In genomic region chr11:60912851-60913550, GRCh38 we compare ENCODE assay signal across 8 cellular contexts. TPM values are rescaled to one million over a fixed set of nuclear protein-coding genes. Genes with fewer than 3 reads are reported as not detected.
A peak's percentile ranks its signal among the peaks of the same experiment; 100 is the strongest.
DNase-seq lines count a peak whose midpoint lies in the region; ATAC-seq and TF ChIP-seq lines count a peak whose summit lies in the region.

No MANE protein-coding gene starts in this region.

- H2BK120ac ChIP-seq in neuronal stem cell (ENCODE audit: low read depth, low read length) = no peak overlapping the region

- H2BK12ac ChIP-seq in neuronal stem cell (ENCODE audit: low read length) = peak overlapping the region; percentile 0

- peak overlapping the region; percentile 97 to 100 (median 98) for H3K4me3 Mint-ChIP-seq in CD4-positive, CD25-positive, alpha-beta regulatory T cell
- H3K4me3 Mint-ChIP-seq in effector memory CD8-positive, alpha-beta T cell = peak overlapping the region; percentile 89 to 95

- ATAC-seq in CD4-positive, CD25-positive, alpha-beta regulatory T cell (ENCODE audit: low read depth in 2 of 2) = no peak
- ATAC-seq in effector memory CD8-positive, alpha-beta T cell (replicated peaks) = no peak
- ATAC-seq in sciatic nerve (no peak), GM18861 (IDR thresholded peaks at IDR 0.05; ENCODE audit: unreplicated experiment) (no peak)

- TF ChIP-seq CTCF in OCI-LY3 (IDR thresholded peaks at IDR 0.05; ENCODE audit: low read depth, low read length) = no peak

- H2BK5ac ChIP-seq in neuronal stem cell (ENCODE audit: low read length) = no peak overlapping the region

- peaks cover 10% of the 10 kb centered on the region for H3K27me3 Mint-ChIP-seq in CD4-positive, CD25-positive, alpha-beta regulatory T cell
- no peaks in the 10 kb centered on the region for H3K27me3 Mint-ChIP-seq in effector memory CD8-positive, alpha-beta T cell

- H3K36me3 Mint-ChIP-seq in CD4-positive, CD25-positive, alpha-beta regulatory T cell = peaks cover 6% of the 10 kb centered on the region
- H3K36me3 Mint-ChIP-seq in effector memory CD8-positive, alpha-beta T cell (ENCODE audit: insufficient read depth) = peaks cover 19% of the 10 kb centered on the region

- H3K23ac ChIP-seq in neuronal stem cell (ENCODE audit: low read depth, low read length, poor library complexity) = no peak overlapping the region

- peak overlapping the region; percentile 38 for H2AK5ac ChIP-seq in neuronal stem cell (ENCODE audit: low read depth, low read length)

- H2AFZ ChIP-seq in OCI-LY3 (ENCODE audit: low read depth, low read length) (peak overlapping the region; percentile 97), neuronal stem cell (ENCODE audit: low read length) (peak overlapping the region; percentile 97)

- peaks cover 17 to 63% (median 32%) of the 10 kb centered on the region in 4 donors for H3K4me1 Mint-ChIP-seq in CD4-positive, CD25-positive, alpha-beta regulatory T cell
- peaks cover 44 to 50% of the 10 kb centered on the region in 2 donors for H3K4me1 Mint-ChIP-seq in effector memory CD8-positive, alpha-beta T cell (ENCODE audit: low read depth in 2 of 2)

- no peak overlapping the region for H3K4ac ChIP-seq in neuronal stem cell (ENCODE audit: low read length)

- H3K18ac ChIP-seq in neuronal stem cell (ENCODE audit: low read length) = peak overlapping the region; percentile 11

- H3K4me1 ChIP-seq in CD4-positive, CD25-positive, alpha-beta regulatory T cell (ENCODE audit: control insufficient read depth, insufficient read depth, low read length, poor library complexity, severe bottlenecking) = peaks cover 39% of the 10 kb centered on the region
- peaks cover 70% of the 10 kb centered on the region for H3K4me1 ChIP-seq in OCI-LY3 (ENCODE audit: low read length)
- H3K4me1 ChIP-seq in neuronal stem cell (ENCODE audit: control insufficient read depth in 2 of 2, insufficient read depth in 1 of 2, low read depth in 1 of 2, low read length in 2 of 2) = peaks cover 21 to 22% of the 10 kb centered on the region in 2 donors

- H4K91ac ChIP-seq in neuronal stem cell (ENCODE audit: low read depth, low read length, poor library complexity) = peak overlapping the region; percentile 1

- H3K9ac ChIP-seq in OCI-LY3 (ENCODE audit: low read length) = peak overlapping the region; percentile 91
- no peak overlapping the region for H3K9ac ChIP-seq in neuronal stem cell (ENCODE audit: low read depth, low read length, poor library complexity)

- peaks cover under 1% of the 10 kb centered on the region for H3K36me3 ChIP-seq in CD4-positive, CD25-positive, alpha-beta regulatory T cell (ENCODE audit: control insufficient read depth, insufficient read depth, low read length)
- peaks cover 30% of the 10 kb centered on the region for H3K36me3 ChIP-seq in OCI-LY3 (replicated peaks; ENCODE audit: low read depth, low read length)
- peaks cover 0 to 21% of the 10 kb centered on the region in 2 donors for H3K36me3 ChIP-seq in neuronal stem cell (replicated peaks in 1 of 2; ENCODE audit: control insufficient read depth in 2 of 2, insufficient read depth in 2 of 2, low read length in 2 of 2)

- H4K8ac ChIP-seq in neuronal stem cell (ENCODE audit: low read depth, low read length) = peak overlapping the region; percentile 24

- no CpG with 5 or more reads among the region's 22 CpGs for WGBS in neuronal stem cell (ENCODE audit: extremely low coverage in 2 of 2, insufficient read length in 2 of 2, insufficient replicate concordance in 1 of 2), 2 donors

- peaks cover 13% of the 10 kb centered on the region for H3K27me3 ChIP-seq in CD4-positive, CD25-positive, alpha-beta regulatory T cell (ENCODE audit: control insufficient read depth, insufficient read depth, low read length)
- peaks cover 4% of the 10 kb centered on the region; the same call in 1 of the 2 replicates for H3K27me3 ChIP-seq in OCI-LY3 (ENCODE audit: low read depth, low read length)
- H3K27me3 ChIP-seq in neuronal stem cell (ENCODE audit: control insufficient read depth in 3 of 3, insufficient read depth in 3 of 3, low read depth in 1 of 3, low read length in 3 of 3) = peaks cover 0 to 2% (median 0%) of the 10 kb centered on the region in 3 experiments

- no peak for DNase-seq in CD4-positive, CD25-positive, alpha-beta regulatory T cell
- no peak for DNase-seq in effector memory CD8-positive, alpha-beta T cell
- DNase-seq in neuronal stem cell (ENCODE audit: low spot score) (no peak), AG20443 (ENCODE audit: low spot score) (no peak), sciatic nerve (ENCODE audit: low spot score) (no peak), LoVo (ENCODE audit: low spot score) (no peak)

- H3K4me3 ChIP-seq in CD4-positive, CD25-positive, alpha-beta regulatory T cell (ENCODE audit: low read depth, low read length) = peak overlapping the region; percentile 97
- peak overlapping the region; percentile 84 for H3K4me3 ChIP-seq in OCI-LY3 (ENCODE audit: low read length)
- H3K4me3 ChIP-seq in neuronal stem cell (ENCODE audit: low read length in 2 of 2) = peak overlapping the region in 1 of 2 donors; percentile 82

- H3K79me2 ChIP-seq in OCI-LY3 (ENCODE audit: low read length) = peaks cover 42% of the 10 kb centered on the region

- intact Hi-C loops in sciatic nerve (cut with DNase I) = no loop called here

- H3K27ac Mint-ChIP-seq in CD4-positive, CD25-positive, alpha-beta regulatory T cell = peak overlapping the region; percentile 74 to 99 (median 97)
- peak overlapping the region; percentile 96 to 97 for H3K27ac Mint-ChIP-seq in effector memory CD8-positive, alpha-beta T cell

- no peaks in the 10 kb centered on the region for H3K9me3 ChIP-seq in CD4-positive, CD25-positive, alpha-beta regulatory T cell (ENCODE audit: control insufficient read depth in 2 of 2, low read length in 2 of 2)
- peaks cover 10% of the 10 kb centered on the region for H3K9me3 ChIP-seq in OCI-LY3 (ENCODE audit: insufficient read depth, low read length)
- H3K9me3 ChIP-seq in neuronal stem cell (replicated peaks in 1 of 2; ENCODE audit: control insufficient read depth in 2 of 2, insufficient read depth in 1 of 2, low read depth in 1 of 2, low read length in 2 of 2) = no peaks in the 10 kb centered on the region

- H3K9me3 Mint-ChIP-seq in CD4-positive, CD25-positive, alpha-beta regulatory T cell = no peaks in the 10 kb centered on the region
- H3K9me3 Mint-ChIP-seq in effector memory CD8-positive, alpha-beta T cell = no peaks in the 10 kb centered on the region

- H3K4me2 ChIP-seq in OCI-LY3 (ENCODE audit: low read length) = peak overlapping the region; percentile 98
- peak overlapping the region; percentile 19 for H3K4me2 ChIP-seq in neuronal stem cell (ENCODE audit: insufficient read depth, low read length, poor library complexity, severe bottlenecking)

- H2BK15ac ChIP-seq in neuronal stem cell (ENCODE audit: low read length) = no peak overlapping the region

- H4K20me1 ChIP-seq in OCI-LY3 (ENCODE audit: insufficient read depth, low read length) = peaks cover 22% of the 10 kb centered on the region

- no peak overlapping the region for H3K14ac ChIP-seq in neuronal stem cell (ENCODE audit: low read length)

- peak overlapping the region; percentile 98 for H3K27ac ChIP-seq in CD4-positive, CD25-positive, alpha-beta regulatory T cell (ENCODE audit: insufficient read depth, low read length, poor library complexity, severe bottlenecking)
- H3K27ac ChIP-seq in OCI-LY3 (ENCODE audit: low read length) (peak overlapping the region; percentile 86), neuronal stem cell (replicated peaks; ENCODE audit: low read length) (peak overlapping the region; percentile 99)

- peaks cover 7% of the 10 kb centered on the region for H3K79me1 ChIP-seq in neuronal stem cell (ENCODE audit: low read depth, low read length)

RNA-seq across cellular contexts. Expression of gene TMEM109, which starts 1.0 kb away (rescaled TPM):
- total RNA-seq in CD4-positive, CD25-positive, alpha-beta regulatory T cell = 49.9 TPM
- 100 to 1,000 TPM; 188 to 215 (median 198) TPM for polyA plus RNA-seq in CD4-positive, CD25-positive, alpha-beta regulatory T cell
- polyA plus RNA-seq in neuronal stem cell (2013, experiment 1 of 2) = 64.1 TPM
- 63.1 TPM for polyA plus RNA-seq in neuronal stem cell (2013, experiment 2 of 2)
- total RNA-seq in sciatic nerve = 128 TPM

RNA-seq across cellular contexts. Expression of gene PRPF19, which starts 6.6 kb away (rescaled TPM):
- total RNA-seq in CD4-positive, CD25-positive, alpha-beta regulatory T cell = 67.6 TPM
- 10 to 100 TPM; 13.6 to 17.4 (median 13.9) TPM for polyA plus RNA-seq in CD4-positive, CD25-positive, alpha-beta regulatory T cell
- 80.3 TPM for polyA plus RNA-seq in neuronal stem cell (2013, experiment 1 of 2)
- 77.6 TPM for polyA plus RNA-seq in neuronal stem cell (2013, experiment 2 of 2)
- 50.7 TPM for total RNA-seq in sciatic nerve

RNA-seq across cellular contexts. Expression of gene TMEM132A, which starts 11.3 kb away (rescaled TPM):
- total RNA-seq in CD4-positive, CD25-positive, alpha-beta regulatory T cell = not detected
- polyA plus RNA-seq in CD4-positive, CD25-positive, alpha-beta regulatory T cell = not detected
- polyA plus RNA-seq in neuronal stem cell (2013, experiment 1 of 2) = 90.5 TPM
- 91.3 TPM for polyA plus RNA-seq in neuronal stem cell (2013, experiment 2 of 2)
- 34.2 TPM for total RNA-seq in sciatic nerve

RNA-seq across cellular contexts. Expression of gene SLC15A3, which starts 39.0 kb away (rescaled TPM):
- total RNA-seq in CD4-positive, CD25-positive, alpha-beta regulatory T cell = 1.0 TPM
- under 1 TPM in 1 of 4 donors, not detected in 3; 0.43 TPM for polyA plus RNA-seq in CD4-positive, CD25-positive, alpha-beta regulatory T cell
- polyA plus RNA-seq in neuronal stem cell (2013, experiment 1 of 2) = 44.3 TPM
- 45.8 TPM for polyA plus RNA-seq in neuronal stem cell (2013, experiment 2 of 2)
- total RNA-seq in sciatic nerve = 49.4 TPM

RNA-seq across cellular contexts. Expression of gene ZP1, which starts 45.7 kb away (rescaled TPM):
- not detected for total RNA-seq in CD4-positive, CD25-positive, alpha-beta regulatory T cell
- not detected for polyA plus RNA-seq in CD4-positive, CD25-positive, alpha-beta regulatory T cell
- not detected for polyA plus RNA-seq in neuronal stem cell (2013, experiment 1 of 2)
- polyA plus RNA-seq in neuronal stem cell (2013, experiment 2 of 2) = not detected
- 0.85 TPM for total RNA-seq in sciatic nerve

Comparison
In these comparisons a context has a peak if more than half of its experiments do, and no peak if none do; other contexts are left out.
1. RNA of gene TMEM132A, which starts 11.3 kb away (total RNA-seq): 34.2 TPM in sciatic nerve (single experiment); not detected in CD4-positive, CD25-positive, alpha-beta regulatory T cell (single experiment); every median in the first group is over 10 times any median in the second.
2. Peak in every context shown above with its lines, with median percentiles within 50 percentile points of each other: H3K27ac ChIP-seq.